ENCODE assay signal across 27 cellular contexts in the genomic region with DNA sequence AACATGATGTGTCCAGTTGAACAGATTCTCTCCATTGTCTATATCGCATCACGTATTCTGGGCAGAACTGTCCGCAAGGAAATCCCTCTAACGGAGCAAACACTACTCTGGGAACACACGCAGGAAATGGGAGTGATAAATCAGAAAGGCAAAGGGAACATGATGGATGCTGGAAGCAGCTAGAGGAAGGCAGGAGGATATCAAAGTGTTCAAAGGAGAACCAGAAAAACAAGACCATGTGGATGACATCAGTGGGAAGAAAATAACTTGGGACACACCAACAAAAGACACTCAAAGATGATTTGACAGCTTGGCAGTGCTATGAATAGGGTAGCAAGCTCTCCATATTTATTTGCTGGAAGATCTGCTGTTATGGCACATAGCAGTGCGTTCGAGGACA.
A peak's percentile ranks its signal among the peaks of the same experiment; 100 is the strongest.
DNase-seq lines count a peak whose midpoint lies in the region; ATAC-seq and TF ChIP-seq lines count a peak whose summit lies in the region.
"Had no signal": no experiment of that assay in that cellular context is flagged by ENCODE, and none has a peak within 500 bp of the region (broad histone marks: within the 10 kb centered on the region; RNA-seq: fewer than 3 reads in every experiment).

No MANE protein-coding gene starts in this region.

- H3K27me3 ChIP-seq in heart right ventricle (no peaks in the 10 kb centered on the region), right lobe of liver (no peaks in the 10 kb centered on the region), osteoblast (ENCODE audit: insufficient read depth, low read length) (no peaks in the 10 kb centered on the region)
- H3K27me3 ChIP-seq: ovary, stomach had no signal

- H3K4me1 ChIP-seq in heart right ventricle = peaks cover 0 to 11% (median 0%) of the 10 kb centered on the region in 9 donors
- H3K4me1 ChIP-seq in right lobe of liver = no peaks in the 10 kb centered on the region
- H3K4me1 ChIP-seq in osteoblast (ENCODE audit: insufficient read depth, low read length) = peaks cover 6% of the 10 kb centered on the region
- H3K4me1 ChIP-seq: stomach had no signal

- peak overlapping the region; percentile 26 for H2AFZ ChIP-seq in osteoblast (ENCODE audit: low read length)
- H2AFZ ChIP-seq: GM23248 had no signal

- ATAC-seq in heart right ventricle (peak in 5 of 8 donors; percentile 49 to 90 (median 80)), Right ventricle myocardium inferior (no peak), right lobe of liver (peak; percentile 52 to 93 (median 77))
- ATAC-seq: A549; activated naive CD8-positive, alpha-beta T cell treated with anti-CD3 and anti-CD28 coated beads, Interleukin-2, amount 50 U/mL, for 24 hours; activated T-cell treated with anti-CD3 and anti-CD28 coated beads, Interleukin-2, amount 50 U/mL, for 72 hours; left colon; natural killer cell; T-cell had no signal

- no peaks in the 10 kb centered on the region for H3K79me2 ChIP-seq in osteoblast (ENCODE audit: insufficient read depth, low read length)

- intact Hi-C loops in heart right ventricle (cut with DNase I) = no loop called here
- intact Hi-C loops in Right ventricle myocardium inferior (cut with DNase I) = no loop called here
- intact Hi-C loops in right lobe of liver (cut with DNase I) = no loop called here

- H3K9me3 ChIP-seq in heart right ventricle = no peaks in the 10 kb centered on the region
- H3K9me3 ChIP-seq in right lobe of liver = no peaks in the 10 kb centered on the region
- no peaks in the 10 kb centered on the region for H3K9me3 ChIP-seq in osteoblast (ENCODE audit: low read depth, low read length)
- H3K9me3 ChIP-seq: A549, ovary, stomach had no signal

- TF ChIP-seq POLR2A in right lobe of liver (IDR thresholded peaks at IDR 0.05) = no peak

- DNase-seq in heart right ventricle (no peak), Right ventricle myocardium inferior (ENCODE audit: missing footprints) (no peak), dermis microvascular lymphatic vessel endothelial cell (ENCODE audit: low read depth in 2 of 2) (peak; percentile 33 to 93), right lobe of liver (no peak), osteoblast (ENCODE audit: insufficient read length, low spot score, missing footprints) (no peak), retina (no peak), foreskin melanocyte (no peak), T-helper 2 cell (no peak)
- DNase-seq: activated CD4-positive, alpha-beta T cell treated with anti-CD3 and anti-CD28 coated beads, Interleukin-2, amount 50 U/mL, for 48 hours; activated naive CD8-positive, alpha-beta T cell treated with anti-CD3 and anti-CD28 coated beads, Interleukin-2, amount 50 U/mL, for 24 hours; activated T-cell treated with anti-CD3 and anti-CD28 coated beads, Interleukin-2, amount 50 U/mL, for 72 hours; DMS79 treated with DMSO at 0.1 percent for 48 hours; GDM1; HFFc6; hypothalamus; left colon; natural killer cell; NCI-H1092; NCI-H1694; NCI-H2171; NCI-H82; ovary; stimulated activated CD4-positive, alpha-beta T cell treated with anti-CD3 and anti-CD28 coated beads, Interleukin-1b, Interleukin-23, amount 100 ng/mL, for 48 hours; stomach; T-cell had no signal

- H3K36me3 ChIP-seq in heart right ventricle (no peaks in the 10 kb centered on the region), right lobe of liver (no peaks in the 10 kb centered on the region), osteoblast (ENCODE audit: insufficient read depth, low read length) (no peaks in the 10 kb centered on the region)
- H3K36me3 ChIP-seq: ovary, stomach had no signal

- TF ChIP-seq CTCF in heart right ventricle (IDR thresholded peaks at IDR 0.05) (no peak), right lobe of liver (IDR thresholded peaks at IDR 0.05) (no peak), osteoblast (IDR thresholded peaks at IDR 0.05; ENCODE audit: extremely low read depth, low read depth, low read length) (no peak)

- 58 to 68% methylated on average over 7 of the region's 7 CpGs for WGBS in heart right ventricle, 2 donors
- WGBS in right lobe of liver (ENCODE audit: insufficient coverage, low coverage, low lambda C conversion rate, missing lambda C conversion rate) = 77% methylated on average over 7 of the region's 7 CpGs

- H3K4me3 ChIP-seq in heart right ventricle (no peak overlapping the region), right lobe of liver (no peak overlapping the region), osteoblast (ENCODE audit: insufficient read depth, low read length) (no peak overlapping the region)
- H3K4me3 ChIP-seq: A549, GM23248, ovary, stomach had no signal

- H3K4me2 ChIP-seq in osteoblast (ENCODE audit: insufficient read depth, low read length) = no peak overlapping the region
- H3K4me2 ChIP-seq: A549 had no signal

- H3K27ac ChIP-seq in heart right ventricle (peak overlapping the region in 1 of 10 donors; percentile 32), right lobe of liver (no peak overlapping the region), osteoblast (ENCODE audit: low read depth, low read length) (no peak overlapping the region)
- H3K27ac ChIP-seq: A549, ovary, stomach had no signal

- H4K20me1 ChIP-seq in osteoblast (ENCODE audit: insufficient read depth, low read length) = no peaks in the 10 kb centered on the region

Comparison
In these comparisons a context has a peak if more than half of its experiments do, and no peak if none do; other contexts are left out.
1. DNase-seq: peak in dermis microvascular lymphatic vessel endothelial cell (2 of 2); none in heart right ventricle (0 of 2), Right ventricle myocardium inferior (single experiment), right lobe of liver (0 of 3), osteoblast (single experiment), retina (single experiment), foreskin melanocyte (single experiment) and T-helper 2 cell (0 of 5).